Comparison of ENCODE assay signal across 26 cellular contexts in the genomic region with DNA sequence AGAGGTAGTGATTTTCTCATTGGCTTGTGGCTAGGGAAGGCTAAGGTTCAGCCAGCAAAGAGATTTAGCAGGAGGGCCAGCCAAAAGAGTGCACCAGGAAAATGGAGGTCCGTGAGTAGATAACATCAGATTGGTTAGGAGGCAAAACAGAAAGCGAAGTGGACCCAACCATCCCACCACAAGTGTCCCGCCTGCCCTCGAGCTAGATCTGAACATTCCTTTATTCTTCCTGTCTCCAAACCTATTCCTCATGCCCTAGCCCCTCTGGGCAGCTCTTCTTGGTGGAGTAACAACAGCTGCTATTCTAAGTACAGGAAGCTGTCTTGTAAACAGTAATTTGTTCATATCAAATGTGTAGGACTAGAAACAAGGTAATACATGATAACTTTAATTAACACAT.
DNase-seq lines count a peak whose midpoint lies in the region; FAIRE-seq and TF ChIP-seq lines count a peak whose summit lies in the region.
"Had no signal": no experiment of that assay in that cellular context is flagged by ENCODE, and none has a peak within 500 bp of the region (broad histone marks: within the 10 kb centered on the region; RNA-seq: fewer than 3 reads in every experiment).

No MANE protein-coding gene starts in this region.

- H3K4me3 Mint-ChIP-seq in chondrocyte (ENCODE audit: unreplicated experiment), result no peak overlapping the region
- H3K4me3 Mint-ChIP-seq in HFFc6, result no peak overlapping the region
- H3K4me3 Mint-ChIP-seq: CD4-positive, CD25-positive, alpha-beta regulatory T cell; CD8-positive, alpha-beta memory T cell; IgD-negative memory B cell had no signal

- WGBS in mesendoderm (ENCODE audit: extremely low coverage, insufficient coverage, low lambda C conversion rate), result no CpG with 5 or more reads among the region's 4 CpGs

- no peak overlapping the region for H3K9ac ChIP-seq in mesendoderm (ENCODE audit: low read length)
- H3K9ac ChIP-seq: GM23248 had no signal

- FAIRE-seq in urothelium cell line (lab: Jason Lieb, UNC), result peak; percentile 53
- FAIRE-seq: A204.1, G401.6, GM12891, GM19239, H54, HTR-8/SVneo had no signal

- H3K79me2 ChIP-seq in mesendoderm (ENCODE audit: control insufficient read depth, insufficient read depth, low read length), result no peaks in the 10 kb centered on the region

- TF ChIP-seq CTCF in chondrocyte (IDR thresholded peaks at IDR 0.05) (no peak), HFFc6 (IDR thresholded peaks at IDR 0.05) (no peak)

- no peak overlapping the region for H3K56ac ChIP-seq in mesendoderm (ENCODE audit: low read length)

- no peak overlapping the region for H4K5ac ChIP-seq in mesendoderm (ENCODE audit: low read length)

- no peaks in the 10 kb centered on the region for H3K9me3 Mint-ChIP-seq in chondrocyte (ENCODE audit: low read depth)
- H3K9me3 Mint-ChIP-seq in HFFc6, result no peaks in the 10 kb centered on the region
- H3K9me3 Mint-ChIP-seq: CD4-positive, CD25-positive, alpha-beta regulatory T cell; CD8-positive, alpha-beta memory T cell; IgD-negative memory B cell had no signal

- peak overlapping the region; percentile 27 for H2AK5ac ChIP-seq in mesendoderm (ENCODE audit: low read length)

- no peak overlapping the region for H3K23ac ChIP-seq in mesendoderm (ENCODE audit: low read length)

- no peak overlapping the region for H2BK15ac ChIP-seq in mesendoderm (replicated peaks; ENCODE audit: low read depth)

- H3K18ac ChIP-seq in mesendoderm (ENCODE audit: low read length), result no peak overlapping the region

- no peak overlapping the region for H3K4me2 ChIP-seq in mesendoderm (ENCODE audit: low read length)

- H3K36me3 ChIP-seq in SJCRH30 (no peaks in the 10 kb centered on the region), mesendoderm (ENCODE audit: control insufficient read depth, insufficient read depth, low read length) (no peaks in the 10 kb centered on the region)
- H3K36me3 ChIP-seq: BE2C had no signal

- peaks cover 10% of the 10 kb centered on the region for H3K4me1 ChIP-seq in SJCRH30
- H3K4me1 ChIP-seq in mesendoderm (ENCODE audit: control insufficient read depth, low read depth, low read length), result peaks cover 4% of the 10 kb centered on the region
- H3K4me1 ChIP-seq: BE2C had no signal

- no peak overlapping the region for H3K27ac ChIP-seq in SJCRH30
- no peak overlapping the region for H3K27ac ChIP-seq in mesendoderm (ENCODE audit: low read depth, low read length)
- H3K27ac ChIP-seq: GM23248 had no signal

- H3K9me3 ChIP-seq in SJCRH30 (replicated peaks), result no peaks in the 10 kb centered on the region
- H3K9me3 ChIP-seq: BE2C had no signal

- DNase-seq in LHCN-M2 (ENCODE audit: low read depth) (peak; percentile 19), SJCRH30 (peak; percentile 26 to 43), mesendoderm (no peak), urothelium cell line (ENCODE audit: low spot score) (no peak), nucleus accumbens (lab: John Stamatoyannopoulos, UW) (no peak), chondrocyte (ENCODE audit: low spot score) (no peak), HFFc6 (no peak)
- DNase-seq: ACHN; BE2C; C1 segment of cervical spinal cord; CD4-positive, CD25-positive, alpha-beta regulatory T cell; CD8-positive, alpha-beta memory T cell; COR-L47; DMS 273 treated with DMSO at 0.1 percent for 48 hours; DMS53; DND-41; EL; GM23248; HCEC 1CT had no signal

- H3K27me3 ChIP-seq in SJCRH30 (no peaks in the 10 kb centered on the region), mesendoderm (ENCODE audit: insufficient read depth, low read length, poor library complexity) (no peaks in the 10 kb centered on the region)

- no peak overlapping the region for H3K4ac ChIP-seq in mesendoderm (ENCODE audit: low read depth, low read length)

- no peaks in the 10 kb centered on the region for H3K36me3 Mint-ChIP-seq in chondrocyte (ENCODE audit: low read depth)
- H3K36me3 Mint-ChIP-seq in HFFc6 (ENCODE audit: low read depth), result no peaks in the 10 kb centered on the region
- H3K36me3 Mint-ChIP-seq: CD4-positive, CD25-positive, alpha-beta regulatory T cell; CD8-positive, alpha-beta memory T cell had no signal

- no peak overlapping the region for H2BK5ac ChIP-seq in mesendoderm (ENCODE audit: low read length)

- H3K79me1 ChIP-seq in mesendoderm (ENCODE audit: low read length), result no peaks in the 10 kb centered on the region

- H3K4me3 ChIP-seq in SJCRH30 (no peak overlapping the region), mesendoderm (ENCODE audit: low read length) (no peak overlapping the region)
- H3K4me3 ChIP-seq: GM23248 had no signal

- H2BK120ac ChIP-seq in mesendoderm (ENCODE audit: low read depth, low read length), result no peak overlapping the region

- H3K4me1 Mint-ChIP-seq in chondrocyte (ENCODE audit: low read depth) (peaks cover 15% of the 10 kb centered on the region), HFFc6 (ENCODE audit: low read depth) (peaks cover 25% of the 10 kb centered on the region)

- no peak overlapping the region for H4K8ac ChIP-seq in mesendoderm (ENCODE audit: low read depth, low read length)

- H3K27ac Mint-ChIP-seq in chondrocyte (ENCODE audit: unreplicated experiment) (no peak overlapping the region), HFFc6 (no peak overlapping the region)
- H3K27ac Mint-ChIP-seq: CD4-positive, CD25-positive, alpha-beta regulatory T cell; CD8-positive, alpha-beta memory T cell; IgD-negative memory B cell had no signal

- H3K27me3 Mint-ChIP-seq in chondrocyte (ENCODE audit: low read depth) (no peaks in the 10 kb centered on the region), HFFc6 (ENCODE audit: insufficient read depth) (peaks cover 1% of the 10 kb centered on the region; the same call in 1 of the 2 replicates)
- H3K27me3 Mint-ChIP-seq: IgD-negative memory B cell had no signal

Comparison
In these comparisons a context has a peak if more than half of its experiments do, and no peak if none do; other contexts are left out.
1. DNase-seq: peak in LHCN-M2 (single experiment) and SJCRH30 (2 of 2); none in mesendoderm (single experiment), urothelium cell line (single experiment), nucleus accumbens (0 of 56), chondrocyte (single experiment) and HFFc6 (single experiment).